15 cellular contexts compared by ENCODE assay signal in genomic region chr1:160127865-160128523, GRCh38. TPM values are rescaled to one million over a fixed set of nuclear protein-coding genes. Genes with fewer than 3 reads are reported as not detected.
DNase-seq lines count a peak whose midpoint lies in the region; TF ChIP-seq lines count a peak whose summit lies in the region.
"Had no signal": no experiment of that assay in that cellular context is flagged by ENCODE, and none has a peak within 500 bp of the region (broad histone marks: within the 10 kb centered on the region; RNA-seq: fewer than 3 reads in every experiment).

No MANE protein-coding gene starts in this region.

- no peak for TF ChIP-seq CTCF in fibroblast of mammary gland (conservative IDR thresholded peaks at IDR 0.05; ENCODE audit: control insufficient read depth, insufficient read depth, low read depth, low read length)

- peak; percentile 46 for DNase-seq in ELR (ENCODE audit: low read depth)
- peak; percentile 8 for DNase-seq in RKO (ENCODE audit: low spot score)
- peak; percentile 75 for DNase-seq in fibroblast of mammary gland (ENCODE audit: low read depth)
- DNase-seq in renal cortical epithelial cell (ENCODE audit: low read depth): peak; percentile 51
- DNase-seq in NCI-H2196 treated with DMSO at 0.1 percent for 48 hours (lab: John Stamatoyannopoulos, UW; ENCODE audit: unreplicated experiment): no peak
- DNase-seq in NCI-H748 (lab: John Stamatoyannopoulos, UW; ENCODE audit: unreplicated experiment): no peak
- no peak for DNase-seq in medulla oblongata (ENCODE audit: extremely low spot score)
- DNase-seq in activated CD4-positive, alpha-beta T cell treated with anti-CD3 and anti-CD28 coated beads, Interleukin-2, amount 50 U/mL, for 1 hour: no peak
- DNase-seq: activated CD8-positive, alpha-beta T cell treated with anti-CD3 and anti-CD28 coated beads for 36 hours; amygdala; DMS 273 treated with DMSO at 0.1 percent for 48 hours; NCI-H2029; SJCRH30 had no signal

- H3K4me3 ChIP-seq in fibroblast of mammary gland (ENCODE audit: control insufficient read depth, low read depth, low read length): no peak overlapping the region
- H3K4me3 ChIP-seq: GM23338, SJCRH30 had no signal

RNA-seq across cellular contexts. Expression of gene ATP1A2, which starts 12.4 kb away (rescaled TPM):
- total RNA-seq in renal cortical epithelial cell: 0.10 TPM in 1 of 2 replicates, not detected in the other
- total RNA-seq: activated CD8-positive, alpha-beta T cell treated with anti-CD3 and anti-CD28 coated beads for 36 hours had no signal

RNA-seq across cellular contexts. Expression of gene ATP1A4, which starts 23.4 kb away (rescaled TPM):
- not detected in 2 replicates for total RNA-seq in renal cortical epithelial cell
- total RNA-seq: activated CD8-positive, alpha-beta T cell treated with anti-CD3 and anti-CD28 coated beads for 36 hours; SJCRH30 had no signal

RNA-seq across cellular contexts. Expression of gene IGSF8, which starts 29.6 kb away (rescaled TPM):
- 56.1 and 59.4 TPM in 2 replicates for total RNA-seq in renal cortical epithelial cell

RNA-seq across cellular contexts. Expression of gene KCNJ9, which starts 46.7 kb away (rescaled TPM):
- total RNA-seq in renal cortical epithelial cell: not detected in 2 replicates
- total RNA-seq: activated CD8-positive, alpha-beta T cell treated with anti-CD3 and anti-CD28 coated beads for 36 hours; SJCRH30; ureter had no signal

RNA-seq across cellular contexts. Expression of gene KCNJ10, which starts 58.0 kb away (rescaled TPM):
- total RNA-seq in renal cortical epithelial cell: 0.15 TPM in 1 of 2 replicates, not detected in the other
- total RNA-seq: ureter had no signal

Comparison
In these comparisons a context has a peak if more than half of its experiments do, and no peak if none do; other contexts are left out.
1. DNase-seq: peak in ELR (single experiment), RKO (single experiment), fibroblast of mammary gland (single experiment) and renal cortical epithelial cell (single experiment); none in NCI-H2196 treated with DMSO at 0.1 percent for 48 hours (single experiment), NCI-H748 (single experiment), medulla oblongata (single experiment) and activated CD4-positive, alpha-beta T cell treated with anti-CD3 and anti-CD28 coated beads, Interleukin-2, amount 50 U/mL, for 1 hour (single experiment).